In genomic region chr1:16120411-16120810, GRCh38 we compare ENCODE assay signal across 2 cellular contexts.
TF ChIP-seq lines count a peak whose summit lies in the region.

No MANE protein-coding gene starts in this region.

TF ChIP-seq in K562, 482 proteins besides CTCF, POLR2A, EP300 and RAD21:
- TF ChIP-seq ZFP36 (IDR thresholded peaks at IDR 0.05; ENCODE audit: low read depth, low read length, partially characterized antibody) (peak; percentile 95), CHD4 (IDR thresholded peaks at IDR 0.05; ENCODE audit: insufficient read depth, insufficient replicate concordance, low read depth, low read length, poor library complexity, severe bottlenecking) (peak; percentile 12), HSF4 (CRISPR knock-in tag; IDR thresholded peaks at IDR 0.05; ENCODE audit: borderline replicate concordance) (no peak)

TF ChIP-seq in HepG2, 621 proteins besides CTCF, POLR2A, EP300 and RAD21:
- 0 out of 2 replicates have a peak, but pooled peaks have one; percentile 9 for TF ChIP-seq HNRNPL (IDR thresholded peaks at IDR 0.05; ENCODE audit: low read depth, low read length)
- no peak for TF ChIP-seq ZNF720 (CRISPR knock-in tag; IDR thresholded peaks at IDR 0.05)
